ENCODE assay signal across 8 cellular contexts in genomic region chr17:73156166-73156840, GRCh38. TPM values are rescaled to one million over a fixed set of nuclear protein-coding genes. Genes with fewer than 3 reads are reported as not detected.
DNase-seq lines count a peak whose midpoint lies in the region; ATAC-seq, FAIRE-seq and TF ChIP-seq lines count a peak whose summit lies in the region.

No MANE protein-coding gene starts in this region.

- no peaks in the 10 kb centered on the region for H3K9me3 ChIP-seq in tibial artery

- H3K4me3 ChIP-seq in foreskin fibroblast (ENCODE audit: low read depth in 1 of 2, low read length in 2 of 2) (no peak overlapping the region), tibial artery (no peak overlapping the region)

- peaks cover 0 to 28% of the 10 kb centered on the region in 2 donors for H3K27me3 ChIP-seq in tibial artery

- DNase-seq in D721Med (ENCODE audit: insufficient read length, low spot score) (peak; percentile 60), GM20000 (ENCODE audit: low spot score) (peak; percentile 80), OCI-M1 (lab: John Stamatoyannopoulos, UW) (peak; percentile 82), activated T-helper 1 cell treated with Interleukin-2 at 50 U/mL for 16 hours (ENCODE audit: low read depth) (peak; percentile 27), foreskin fibroblast (peak; percentile 53 to 82), omental fat pad (ENCODE audit: low spot score) (peak; percentile 49), tibial artery (peak; percentile 74 to 75)

- no peak for FAIRE-seq in D721Med (lab: Jason Lieb, UNC)

- no peaks in the 10 kb centered on the region for H3K4me1 ChIP-seq in tibial artery

- no peak overlapping the region for H3K27ac ChIP-seq in tibial artery

- intact Hi-C loops in tibial artery (cut with DNase I; ENCODE audit: low total_unique reads): loop anchor here (5.0 to 10.0 kb wide), 3 partner anchors 169 to 602 kb away; no protein-coding TSS in a partner anchor

- ATAC-seq in HG03575 (IDR thresholded peaks at IDR 0.05; ENCODE audit: extremely low read depth, insufficient number of reproducible peaks, low FRiP score, unreplicated experiment) (peak; percentile 47), omental fat pad (ENCODE audit: low FRiP score) (peak; percentile 76)

- peak; percentile 83 for TF ChIP-seq CTCF in D721Med (IDR thresholded peaks at IDR 0.05; ENCODE audit: insufficient read depth, missing control alignments)
- peak; percentile 65 for TF ChIP-seq CTCF in GM20000 (IDR thresholded peaks at IDR 0.05; ENCODE audit: extremely low read depth, missing control alignments)
- peak; percentile 85 for TF ChIP-seq CTCF in foreskin fibroblast (IDR thresholded peaks at IDR 0.05; ENCODE audit: low read depth, low read length)
- peak in 1 of 3 donors; percentile 10 for TF ChIP-seq CTCF in omental fat pad (IDR thresholded peaks at IDR 0.05)
- peak; percentile 87 to 88 for TF ChIP-seq CTCF in tibial artery (IDR thresholded peaks at IDR 0.05)

- no peaks in the 10 kb centered on the region for H3K36me3 ChIP-seq in tibial artery

RNA-seq across cellular contexts. Expression of gene SSTR2, which starts 8.5 kb away (rescaled TPM):
- 1 to 10 TPM; 1.9 to 3.9 (median 3.6) TPM for total RNA-seq in omental fat pad

RNA-seq across cellular contexts. Expression of gene COG1, which starts 36.6 kb away (rescaled TPM):
- 10 to 100 TPM; 17.0 to 40.5 (median 23.7) TPM for total RNA-seq in omental fat pad

Comparison
In these comparisons a context has a peak if more than half of its experiments do, and no peak if none do; other contexts are left out.
1. DNase-seq: peak in every context shown above with its lines; median percentile 82 in OCI-M1; 80 in GM20000; 74 in tibial artery; 68 in foreskin fibroblast; 60 in D721Med; 49 in omental fat pad; 27 in activated T-helper 1 cell treated with Interleukin-2 at 50 U/mL for 16 hours.